1 cellular context compared by ENCODE assay signal in the genomic region with DNA sequence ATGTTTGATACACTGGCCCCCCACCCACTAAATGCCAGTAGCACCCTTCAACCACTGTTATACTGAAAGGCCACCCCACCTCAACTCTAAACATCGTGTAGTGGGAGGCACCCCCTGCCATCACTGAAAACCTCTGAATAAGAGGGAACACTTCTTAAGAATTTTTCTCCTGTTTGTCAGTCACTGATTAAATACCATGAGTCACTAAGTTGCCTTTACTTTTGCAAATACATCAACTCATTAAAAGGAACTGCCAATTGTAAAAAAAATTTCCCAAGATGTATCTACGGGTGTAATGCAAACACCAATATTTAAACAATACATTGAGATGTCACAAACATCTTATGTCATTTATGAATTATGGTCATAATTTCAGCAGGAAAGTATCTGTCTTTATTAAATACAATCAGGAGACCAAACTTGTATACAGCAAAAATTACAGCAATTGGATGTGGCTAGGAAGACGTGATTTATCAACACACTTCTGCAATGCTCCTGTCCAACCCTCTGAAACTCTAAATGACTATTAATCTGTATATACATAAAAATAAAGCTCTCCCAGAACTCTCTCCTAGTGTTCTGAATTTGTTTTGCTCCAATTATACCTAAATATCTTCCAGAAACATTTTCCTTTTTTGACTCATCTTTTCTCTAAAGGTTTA.
TF ChIP-seq lines count a peak whose summit lies in the region.

No MANE protein-coding gene starts in this region.

TF ChIP-seq in GM23338, 12 proteins besides CTCF, POLR2A, EP300 and RAD21 (continued from another document):
- TF ChIP-seq, protein P1, sequence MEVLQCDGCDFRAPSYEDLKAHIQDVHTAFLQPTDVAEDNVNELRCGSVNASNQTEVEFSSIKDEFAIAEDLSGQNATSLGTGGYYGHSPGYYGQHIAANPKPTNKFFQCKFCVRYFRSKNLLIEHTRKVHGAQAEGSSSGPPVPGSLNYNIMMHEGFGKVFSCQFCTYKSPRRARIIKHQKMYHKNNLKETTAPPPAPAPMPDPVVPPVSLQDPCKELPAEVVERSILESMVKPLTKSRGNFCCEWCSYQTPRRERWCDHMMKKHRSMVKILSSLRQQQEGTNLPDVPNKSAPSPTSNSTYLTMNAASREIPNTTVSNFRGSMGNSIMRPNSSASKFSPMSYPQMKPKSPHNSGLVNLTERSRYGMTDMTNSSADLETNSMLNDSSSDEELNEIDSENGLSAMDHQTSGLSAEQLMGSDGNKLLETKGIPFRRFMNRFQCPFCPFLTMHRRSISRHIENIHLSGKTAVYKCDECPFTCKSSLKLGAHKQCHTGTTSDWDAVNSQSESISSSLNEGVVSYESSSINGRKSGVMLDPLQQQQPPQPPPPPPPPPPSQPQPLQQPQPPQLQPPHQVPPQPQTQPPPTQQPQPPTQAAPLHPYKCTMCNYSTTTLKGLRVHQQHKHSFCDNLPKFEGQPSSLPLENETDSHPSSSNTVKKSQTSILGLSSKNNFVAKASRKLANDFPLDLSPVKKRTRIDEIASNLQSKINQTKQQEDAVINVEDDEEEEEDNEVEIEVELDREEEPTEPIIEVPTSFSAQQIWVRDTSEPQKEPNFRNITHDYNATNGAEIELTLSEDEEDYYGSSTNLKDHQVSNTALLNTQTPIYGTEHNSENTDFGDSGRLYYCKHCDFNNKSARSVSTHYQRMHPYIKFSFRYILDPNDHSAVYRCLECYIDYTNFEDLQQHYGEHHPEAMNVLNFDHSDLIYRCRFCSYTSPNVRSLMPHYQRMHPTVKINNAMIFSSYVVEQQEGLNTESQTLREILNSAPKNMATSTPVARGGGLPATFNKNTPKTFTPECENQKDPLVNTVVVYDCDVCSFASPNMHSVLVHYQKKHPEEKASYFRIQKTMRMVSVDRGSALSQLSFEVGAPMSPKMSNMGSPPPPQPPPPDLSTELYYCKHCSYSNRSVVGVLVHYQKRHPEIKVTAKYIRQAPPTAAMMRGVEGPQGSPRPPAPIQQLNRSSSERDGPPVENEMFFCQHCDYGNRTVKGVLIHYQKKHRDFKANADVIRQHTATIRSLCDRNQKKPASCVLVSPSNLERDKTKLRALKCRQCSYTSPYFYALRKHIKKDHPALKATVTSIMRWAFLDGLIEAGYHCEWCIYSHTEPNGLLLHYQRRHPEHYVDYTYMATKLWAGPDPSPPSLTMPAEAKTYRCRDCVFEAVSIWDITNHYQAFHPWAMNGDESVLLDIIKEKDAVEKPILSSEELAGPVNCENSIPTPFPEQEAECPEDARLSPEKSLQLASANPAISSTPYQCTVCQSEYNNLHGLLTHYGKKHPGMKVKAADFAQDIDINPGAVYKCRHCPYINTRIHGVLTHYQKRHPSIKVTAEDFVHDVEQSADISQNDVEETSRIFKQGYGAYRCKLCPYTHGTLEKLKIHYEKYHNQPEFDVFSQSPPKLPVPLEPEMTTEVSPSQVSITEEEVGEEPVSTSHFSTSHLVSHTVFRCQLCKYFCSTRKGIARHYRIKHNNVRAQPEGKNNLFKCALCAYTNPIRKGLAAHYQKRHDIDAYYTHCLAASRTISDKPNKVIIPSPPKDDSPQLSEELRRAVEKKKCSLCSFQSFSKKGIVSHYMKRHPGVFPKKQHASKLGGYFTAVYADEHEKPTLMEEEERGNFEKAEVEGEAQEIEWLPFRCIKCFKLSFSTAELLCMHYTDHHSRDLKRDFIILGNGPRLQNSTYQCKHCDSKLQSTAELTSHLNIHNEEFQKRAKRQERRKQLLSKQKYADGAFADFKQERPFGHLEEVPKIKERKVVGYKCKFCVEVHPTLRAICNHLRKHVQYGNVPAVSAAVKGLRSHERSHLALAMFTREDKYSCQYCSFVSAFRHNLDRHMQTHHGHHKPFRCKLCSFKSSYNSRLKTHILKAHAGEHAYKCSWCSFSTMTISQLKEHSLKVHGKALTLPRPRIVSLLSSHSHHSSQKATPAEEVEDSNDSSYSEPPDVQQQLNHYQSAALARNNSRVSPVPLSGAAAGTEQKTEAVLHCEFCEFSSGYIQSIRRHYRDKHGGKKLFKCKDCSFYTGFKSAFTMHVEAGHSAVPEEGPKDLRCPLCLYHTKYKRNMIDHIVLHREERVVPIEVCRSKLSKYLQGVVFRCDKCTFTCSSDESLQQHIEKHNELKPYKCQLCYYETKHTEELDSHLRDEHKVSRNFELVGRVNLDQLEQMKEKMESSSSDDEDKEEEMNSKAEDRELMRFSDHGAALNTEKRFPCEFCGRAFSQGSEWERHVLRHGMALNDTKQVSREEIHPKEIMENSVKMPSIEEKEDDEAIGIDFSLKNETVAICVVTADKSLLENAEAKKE (CRISPR knock-in tag; IDR thresholded peaks at IDR 0.05), result no peak
- TF ChIP-seq, protein P2, sequence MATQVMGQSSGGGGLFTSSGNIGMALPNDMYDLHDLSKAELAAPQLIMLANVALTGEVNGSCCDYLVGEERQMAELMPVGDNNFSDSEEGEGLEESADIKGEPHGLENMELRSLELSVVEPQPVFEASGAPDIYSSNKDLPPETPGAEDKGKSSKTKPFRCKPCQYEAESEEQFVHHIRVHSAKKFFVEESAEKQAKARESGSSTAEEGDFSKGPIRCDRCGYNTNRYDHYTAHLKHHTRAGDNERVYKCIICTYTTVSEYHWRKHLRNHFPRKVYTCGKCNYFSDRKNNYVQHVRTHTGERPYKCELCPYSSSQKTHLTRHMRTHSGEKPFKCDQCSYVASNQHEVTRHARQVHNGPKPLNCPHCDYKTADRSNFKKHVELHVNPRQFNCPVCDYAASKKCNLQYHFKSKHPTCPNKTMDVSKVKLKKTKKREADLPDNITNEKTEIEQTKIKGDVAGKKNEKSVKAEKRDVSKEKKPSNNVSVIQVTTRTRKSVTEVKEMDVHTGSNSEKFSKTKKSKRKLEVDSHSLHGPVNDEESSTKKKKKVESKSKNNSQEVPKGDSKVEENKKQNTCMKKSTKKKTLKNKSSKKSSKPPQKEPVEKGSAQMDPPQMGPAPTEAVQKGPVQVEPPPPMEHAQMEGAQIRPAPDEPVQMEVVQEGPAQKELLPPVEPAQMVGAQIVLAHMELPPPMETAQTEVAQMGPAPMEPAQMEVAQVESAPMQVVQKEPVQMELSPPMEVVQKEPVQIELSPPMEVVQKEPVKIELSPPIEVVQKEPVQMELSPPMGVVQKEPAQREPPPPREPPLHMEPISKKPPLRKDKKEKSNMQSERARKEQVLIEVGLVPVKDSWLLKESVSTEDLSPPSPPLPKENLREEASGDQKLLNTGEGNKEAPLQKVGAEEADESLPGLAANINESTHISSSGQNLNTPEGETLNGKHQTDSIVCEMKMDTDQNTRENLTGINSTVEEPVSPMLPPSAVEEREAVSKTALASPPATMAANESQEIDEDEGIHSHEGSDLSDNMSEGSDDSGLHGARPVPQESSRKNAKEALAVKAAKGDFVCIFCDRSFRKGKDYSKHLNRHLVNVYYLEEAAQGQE (IDR thresholded peaks at IDR 0.05; ENCODE audit: unreplicated experiment), result no peak
- no peak for TF ChIP-seq EZH2phosphoT487 (IDR thresholded peaks at IDR 0.05; ENCODE audit: unreplicated experiment)
